ENCODE assay signal across 19 cellular contexts in the genomic region with DNA sequence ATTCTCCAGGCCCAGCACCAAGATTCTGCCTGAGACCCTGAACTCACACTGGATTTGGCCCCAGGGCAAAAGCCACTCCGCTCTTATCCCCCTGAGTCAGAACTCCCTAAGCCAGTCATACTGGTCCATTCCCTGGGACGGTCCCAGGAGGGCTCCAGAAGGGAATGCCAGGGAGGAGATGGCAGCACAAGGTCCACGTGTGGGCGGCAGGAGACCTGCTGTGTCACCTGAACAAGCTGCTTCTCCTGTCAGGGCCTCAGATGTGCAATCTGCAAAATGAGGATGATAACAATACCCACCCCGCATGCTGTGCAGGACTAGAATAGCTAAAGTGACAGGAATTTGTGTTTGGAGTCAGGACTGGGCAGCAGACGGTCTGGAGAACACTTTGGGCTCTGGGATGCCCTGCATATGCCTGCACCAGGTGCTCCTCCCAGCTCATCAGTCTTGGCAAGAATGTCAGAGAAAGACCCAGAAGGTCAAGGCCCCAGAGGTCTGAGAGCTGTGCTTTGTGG. TPM values are rescaled to one million over a fixed set of nuclear protein-coding genes. Genes with fewer than 3 reads are reported as not detected.
DNase-seq lines count a peak whose midpoint lies in the region; ATAC-seq, FAIRE-seq and TF ChIP-seq lines count a peak whose summit lies in the region.
"Had no signal": no experiment of that assay in that cellular context is flagged by ENCODE, and none has a peak within 500 bp of the region (broad histone marks: within the 10 kb centered on the region; RNA-seq: fewer than 3 reads in every experiment).

No MANE protein-coding gene starts in this region.

- TF ChIP-seq EP300 in GM12878 (IDR thresholded peaks at IDR 0.05; ENCODE audit: borderline replicate concordance in 1 of 2, control insufficient read depth in 1 of 2, low read depth in 2 of 2, low read length in 2 of 2) = no peak

- RAD21 ChIA-PET in GM12878 (lab: Charles Lee; ENCODE audit: unreplicated experiment) = interaction anchor here (0.7 to 2.7 kb wide), 5 partner anchors 18 to 38 kb away, joined by 3 to 8 read pairs (median 6); no protein-coding TSS in a partner anchor

- CTCF ChIA-PET in activated CD4-positive, alpha-beta T cell treated with anti-CD3 and anti-CD28 coated beads, Interleukin-2, amount 10 ng/mL, durations not matched to agents 7 days and 5 days (lab: Charles Lee) = interaction anchor here (0.6 to 4.2 kb wide), 2 partner anchors 10 to 120 kb away, joined by 3 to 15 read pairs; no protein-coding TSS in a partner anchor
- CTCF ChIA-PET in GM12878 (lab: Yijun Ruan, JAX) = interaction anchor here (1.4 to 2.2 kb wide), 3 partner anchors 15 to 36 kb away, joined by 4 to 11 read pairs (median 7); no protein-coding TSS in a partner anchor
- CTCF ChIA-PET in RWPE1 (lab: Yijun Ruan, JAX) = no interaction called here

- peaks cover 2% of the 10 kb centered on the region for H3K79me2 ChIP-seq in GM12878 (ENCODE audit: control insufficient read depth, insufficient read depth, low read length)

- intact Hi-C loops in GM12878 (cut with micrococcal nuclease; ENCODE audit: unreplicated experiment) (loop anchor here (1.0 kb wide), 1 partner anchor 36 kb away; no protein-coding TSS in a partner anchor), sciatic nerve (cut with DNase I) (no loop called here)

- H3K9ac ChIP-seq in GM12878 (ENCODE audit: control insufficient read depth, insufficient read depth, low read length) = peak overlapping the region; percentile 10
- no peak overlapping the region for H3K9ac ChIP-seq in muscle layer of colon (ENCODE audit: low read length)

- H3K27me3 Mint-ChIP-seq in activated CD4-positive, alpha-beta T cell treated with anti-CD3 and anti-CD28 coated beads, Interleukin-2, amount 10 ng/mL, durations not matched to agents 7 days and 5 days = peaks cover under 1% of the 10 kb centered on the region

- H3K36me3 Mint-ChIP-seq in activated CD4-positive, alpha-beta T cell treated with anti-CD3 and anti-CD28 coated beads, Interleukin-2, amount 10 ng/mL, durations not matched to agents 7 days and 5 days (ENCODE audit: low read depth) = no peaks in the 10 kb centered on the region
- H3K36me3 Mint-ChIP-seq in stimulated activated effector memory CD8-positive, alpha-beta T cell treated with anti-CD3 and anti-CD28 coated beads, Interleukin-12 subunit alpha, Interleukin-12 subunit beta, amount 100 ng/mL, for 72 hours = peaks cover 5% of the 10 kb centered on the region

- H3K4me1 Mint-ChIP-seq in activated CD4-positive, alpha-beta T cell treated with anti-CD3 and anti-CD28 coated beads, Interleukin-2, amount 10 ng/mL, durations not matched to agents 7 days and 5 days = peaks cover 52% of the 10 kb centered on the region
- peaks cover 42% of the 10 kb centered on the region for H3K4me1 Mint-ChIP-seq in stimulated activated effector memory CD8-positive, alpha-beta T cell treated with anti-CD3 and anti-CD28 coated beads, Interleukin-12 subunit alpha, Interleukin-12 subunit beta, amount 100 ng/mL, for 72 hours

- no peak overlapping the region for H2AFZ ChIP-seq in GM12878 (ENCODE audit: control insufficient read depth, low read depth, low read length)
- H2AFZ ChIP-seq: PC-9 had no signal

- TF ChIP-seq CTCF in GM12878 (IDR thresholded peaks at IDR 0.05 in 2 of 3, conservative IDR thresholded peaks at IDR 0.05 in 1 of 3; ENCODE audit: control insufficient read depth in 2 of 3, extremely low read depth in 1 of 3, insufficient read depth in 1 of 3, low read depth in 3 of 3, low read length in 3 of 3) (no peak), RWPE1 (conservative IDR thresholded peaks at IDR 0.05; ENCODE audit: low read depth) (no peak), foreskin fibroblast (IDR thresholded peaks at IDR 0.05; ENCODE audit: low read depth, low read length) (no peak)

- no TSS peak for BruUV-seq in GM12878 (replicated peaks; lab: Mats Ljungman, UMichigan)

- H3K27me3 ChIP-seq in GM12878 (replicated peaks in 1 of 2; ENCODE audit: control insufficient read depth in 2 of 2, insufficient read depth in 2 of 2, low read length in 1 of 2) (no peaks in the 10 kb centered on the region), muscle layer of colon (ENCODE audit: control insufficient read depth in 1 of 2, insufficient read depth in 2 of 2, low read length in 2 of 2) (no peaks in the 10 kb centered on the region)
- H3K27me3 ChIP-seq: BE2C, MG63 had no signal

- peak overlapping the region; percentile 19 for H3K27ac Mint-ChIP-seq in activated CD4-positive, alpha-beta T cell treated with anti-CD3 and anti-CD28 coated beads, Interleukin-2, amount 10 ng/mL, durations not matched to agents 7 days and 5 days
- H3K27ac Mint-ChIP-seq in stimulated activated effector memory CD8-positive, alpha-beta T cell treated with anti-CD3 and anti-CD28 coated beads, Interleukin-12 subunit alpha, Interleukin-12 subunit beta, amount 100 ng/mL, for 72 hours = peak overlapping the region; percentile 58

- SMC1A ChIA-PET in GM12878 (lab: Charles Lee; ENCODE audit: uncharacterized antibody, unreplicated experiment) = interaction anchor here (1.1 to 3.0 kb wide), 4 partner anchors 15 to 62 kb away, joined by 3 to 19 read pairs (median 10); no protein-coding TSS in a partner anchor

- H3K9me3 ChIP-seq in GM12878 (replicated peaks; ENCODE audit: control insufficient read depth, insufficient read depth, low read length) (peaks cover 4% of the 10 kb centered on the region; the same call in 1 of the 3 replicates), muscle layer of colon (ENCODE audit: low read length) (no peaks in the 10 kb centered on the region)
- H3K9me3 ChIP-seq: BE2C, MG63 had no signal

- DNase-seq in activated CD4-positive, alpha-beta T cell treated with anti-CD3 and anti-CD28 coated beads, Interleukin-2, amount 10 ng/mL, durations not matched to agents 7 days and 5 days = no peak
- no peak for DNase-seq in activated CD4-positive, alpha-beta T cell treated with anti-CD3 and anti-CD28 coated beads for 1 hour
- DNase-seq in GM12878 (ENCODE audit: low read depth, low spot score) (no peak), RWPE1 (ENCODE audit: low spot score) (no peak), sciatic nerve (ENCODE audit: low spot score) (no peak), foreskin fibroblast (no peak)
- DNase-seq in stimulated activated effector memory CD8-positive, alpha-beta T cell treated with anti-CD3 and anti-CD28 coated beads, Interleukin-12 subunit alpha, Interleukin-12 subunit beta, amount 100 ng/mL, for 72 hours (ENCODE audit: low spot score in 2 of 2) = no peak
- DNase-seq: DMS79 treated with DMSO at 0.1 percent for 48 hours, HCEC 1CT, MG63, NCI-H1092 treated with DMSO at 0.1 percent for 48 hours, NCI-H2081 treated with DMSO at 0.1 percent for 48 hours, NCI-H510A treated with DMSO at 0.1 percent for 48 hours, PC-9 had no signal

- H3K4me1 ChIP-seq in GM12878 (ENCODE audit: control insufficient read depth, insufficient read depth, low read length) (peaks cover 55% of the 10 kb centered on the region), muscle layer of colon (ENCODE audit: insufficient read depth, low read length) (peaks cover 7% of the 10 kb centered on the region)

- H3K9me3 Mint-ChIP-seq in activated CD4-positive, alpha-beta T cell treated with anti-CD3 and anti-CD28 coated beads, Interleukin-2, amount 10 ng/mL, durations not matched to agents 7 days and 5 days = no peaks in the 10 kb centered on the region
- peaks cover 3% of the 10 kb centered on the region for H3K9me3 Mint-ChIP-seq in stimulated activated effector memory CD8-positive, alpha-beta T cell treated with anti-CD3 and anti-CD28 coated beads, Interleukin-12 subunit alpha, Interleukin-12 subunit beta, amount 100 ng/mL, for 72 hours

- no peak overlapping the region for H3K4me3 Mint-ChIP-seq in activated CD4-positive, alpha-beta T cell treated with anti-CD3 and anti-CD28 coated beads, Interleukin-2, amount 10 ng/mL, durations not matched to agents 7 days and 5 days
- H3K4me3 Mint-ChIP-seq in stimulated activated effector memory CD8-positive, alpha-beta T cell treated with anti-CD3 and anti-CD28 coated beads, Interleukin-12 subunit alpha, Interleukin-12 subunit beta, amount 100 ng/mL, for 72 hours = no peak overlapping the region

- H3K36me3 ChIP-seq in GM12878 (ENCODE audit: control insufficient read depth in 2 of 2, insufficient read depth in 2 of 2, low read length in 1 of 2) (peaks cover 0 to 6% of the 10 kb centered on the region in 2 experiments; a peak in 1 of 4 replicates), muscle layer of colon (ENCODE audit: insufficient read depth, low read length) (no peaks in the 10 kb centered on the region)
- H3K36me3 ChIP-seq: BE2C, MG63 had no signal

- POLR2A ChIA-PET in activated CD4-positive, alpha-beta T cell treated with anti-CD3 and anti-CD28 coated beads, Interleukin-2, amount 10 ng/mL, durations not matched to agents 7 days and 5 days (lab: Charles Lee) = no interaction called here
- POLR2A ChIA-PET in GM12878 (lab: Charles Lee) (interaction anchor here (0.9 to 3.1 kb wide), 3 partner anchors 9 to 35 kb away, joined by 4 to 16 read pairs (median 4); no protein-coding TSS in a partner anchor), RWPE1 (lab: Yijun Ruan, JAX; ENCODE audit: low non-redundant PET) (no interaction called here)

- WGBS in GM12878 (ENCODE audit: insufficient coverage, insufficient replicate concordance, low lambda C conversion rate, missing lambda C conversion rate) = 50% methylated on average over 6 of the region's 6 CpGs

- no peak for TF ChIP-seq POLR2A in GM12878 (IDR thresholded peaks at IDR 0.05; ENCODE audit: low read depth, low read length)

- H3K27ac ChIP-seq in GM12878 (ENCODE audit: control insufficient read depth, insufficient read depth) (peak overlapping the region; percentile 71), muscle layer of colon (ENCODE audit: low read depth, low read length) (peak overlapping the region; percentile 30), RWPE1 (no peak overlapping the region)
- H3K27ac ChIP-seq: 22Rv1, PC-9 had no signal

- peak overlapping the region; percentile 60 for H3K4me2 ChIP-seq in GM12878 (ENCODE audit: control insufficient read depth, insufficient read depth)
- H3K4me2 ChIP-seq: PC-9 had no signal

- FAIRE-seq in GM12878 (lab: Jason Lieb, UNC) = no peak
- FAIRE-seq: G401.6 had no signal

- in situ Hi-C loops in GM12878 (cut with MboI) = no loop called here

- H3K4me3 ChIP-seq in GM12878 = 0 out of 2 replicates have a peak overlapping the region, but pooled peaks have one; percentile 11
- no peak overlapping the region for H3K4me3 ChIP-seq in muscle layer of colon (ENCODE audit: low read depth in 1 of 2, low read length in 2 of 2)
- H3K4me3 ChIP-seq in foreskin fibroblast (ENCODE audit: low read depth in 1 of 2, low read length in 2 of 2) = no peak overlapping the region
- H3K4me3 ChIP-seq: MG63, PC-9 had no signal

- H4K20me1 ChIP-seq in GM12878 (ENCODE audit: control insufficient read depth, insufficient read depth) = no peaks in the 10 kb centered on the region; the same call in 1 of the 2 replicates

- ATAC-seq in GM12878 (peak; percentile 16; the same call in 2 of the 3 replicates), sciatic nerve (no peak)
- no peak for ATAC-seq in stimulated activated effector memory CD8-positive, alpha-beta T cell treated with anti-CD3 and anti-CD28 coated beads, Interleukin-12 subunit alpha, Interleukin-12 subunit beta, amount 100 ng/mL, for 72 hours

- TF ChIP-seq RAD21 in GM12878 (IDR thresholded peaks at IDR 0.05; ENCODE audit: insufficient read depth, low read depth, low read length) = no peak

RNA-seq across cellular contexts. Expression of a gene that starts 40.3 kb away (rescaled TPM):
- not detected for total RNA-seq in activated CD4-positive, alpha-beta T cell treated with anti-CD3 and anti-CD28 coated beads, Interleukin-2, amount 10 ng/mL, durations not matched to agents 7 days and 5 days
- total RNA-seq in GM12878 (2013; cell fraction: nucleolus; rRNA removed) = 23.1 and 24.6 TPM in 2 replicates
- total RNA-seq in GM12878 (2014; rRNA removed) (27.8 and 30.1 TPM in 2 replicates), GM12878 (2014; rRNA removed; fragmentation: Illumina TruSeq; extraction: Trizol) (26.2 and 28.0 TPM in 2 replicates), GM12878 (2021) (52.3 and 53.2 TPM in 2 replicates), sciatic nerve (20.6 TPM)
- polyA plus RNA-seq in GM12878 (2011; ENCODE audit: low read depth) = 23.8 TPM
- polyA plus RNA-seq in GM12878 (2011; rRNA removed) (31.8 and 41.5 TPM in 2 replicates), GM12878 (2014; fragmentation: Illumina TruSeq; extraction: Trizol) (43.6 and 61.3 TPM in 2 replicates), GM12878 (2014; fragmentation: Nextera tagmentation; extraction: Ambion mirVana) (10 to 100 TPM; 13.8 to 17.4 TPM), GM12878 (2014; rRNA removed) (19.3 and 21.3 TPM in 2 replicates), GM12878 (2016; fragmentation: Nextera tagmentation; extraction: Ambion mirVana) (10 to 100 TPM; 25.1 to 26.2 TPM)
- polyA plus RNA-seq in GM12878 (2011; cell fraction: cytosol; rRNA removed) = 28.7 and 39.8 TPM in 2 replicates
- 21.0 and 27.4 TPM in 2 replicates for polyA plus RNA-seq in GM12878 (2011; cell fraction: nucleus; rRNA removed)
- polyA plus RNA-seq in GM12878 (2012) = 12.8 and 13.5 TPM in 2 replicates
- polyA minus RNA-seq in GM12878 (2011; rRNA and poly(A)+ RNA removed) = 89.3 and 134 TPM in 2 replicates
- polyA minus RNA-seq in GM12878 (2011; cell fraction: cytosol; rRNA and poly(A)+ RNA removed) = 9.1 and 9.9 TPM in 2 replicates
- 7.6 and 11.5 TPM in 2 replicates for polyA minus RNA-seq in GM12878 (2011; cell fraction: nucleus; rRNA and poly(A)+ RNA removed)
- total RNA-seq: HT-29, PC-9 had no signal

Comparison
In these comparisons a context has a peak if more than half of its experiments do, and no peak if none do; other contexts are left out.
1. RNA of a gene that starts 40.3 kb away (total RNA-seq): 23.1 to 53.2 TPM in GM12878 and 20.6 TPM in sciatic nerve (single experiment); not detected in activated CD4-positive, alpha-beta T cell treated with anti-CD3 and anti-CD28 coated beads, Interleukin-2, amount 10 ng/mL, durations not matched to agents 7 days and 5 days; every median in the first group is over 10 times any median in the second.